In genomic region chr11:61496602-61497400, GRCh38 we compare ENCODE assay signal across 18 cellular contexts. TPM values are rescaled to one million over a fixed set of nuclear protein-coding genes. Genes with fewer than 3 reads are reported as not detected.
DNase-seq lines count a peak whose midpoint lies in the region; ATAC-seq, FAIRE-seq and TF ChIP-seq lines count a peak whose summit lies in the region.
"Had no signal": no experiment of that assay in that cellular context is flagged by ENCODE, and none has a peak within 500 bp of the region (broad histone marks: within the 10 kb centered on the region; RNA-seq: fewer than 3 reads in every experiment).

No MANE protein-coding gene starts in this region.

- no peaks in the 10 kb centered on the region for H3K9me3 ChIP-seq in RWPE2 (ENCODE audit: severe bottlenecking)
- H3K9me3 ChIP-seq in OCI-LY7 (ENCODE audit: low read length), result no peaks in the 10 kb centered on the region
- H3K9me3 ChIP-seq: HAP-1, MG63 had no signal

- FAIRE-seq in GM12892 (lab: Jason Lieb, UNC), result peak; percentile 70

- H3K27ac ChIP-seq in RWPE2 (ENCODE audit: poor library complexity, severe bottlenecking), result no peak overlapping the region
- H3K27ac ChIP-seq in caudate nucleus (ENCODE audit: low read depth, low read length), result peak overlapping the region; percentile 78
- peak overlapping the region; percentile 8 for H3K27ac ChIP-seq in temporal lobe (ENCODE audit: low read depth, low read length)
- H3K27ac ChIP-seq in OCI-LY7 (ENCODE audit: low read depth, low read length, poor library complexity, severe bottlenecking), result no peak overlapping the region
- H3K27ac ChIP-seq: GM23248 had no signal

- H3K36me3 ChIP-seq in RWPE2 (ENCODE audit: low read depth) (no peaks in the 10 kb centered on the region), OCI-LY7 (ENCODE audit: insufficient read depth, low read length) (no peaks in the 10 kb centered on the region)
- H3K36me3 ChIP-seq: HAP-1, MG63 had no signal

- no peaks in the 10 kb centered on the region for H3K79me2 ChIP-seq in OCI-LY7 (ENCODE audit: insufficient read depth, low read depth, low read length)

- H3K4me1 ChIP-seq in RWPE2 (ENCODE audit: insufficient read depth, poor library complexity, severe bottlenecking) (no peaks in the 10 kb centered on the region), OCI-LY7 (ENCODE audit: insufficient read depth, low read length, poor library complexity, severe bottlenecking) (no peaks in the 10 kb centered on the region)

- H3K9me2 ChIP-seq in OCI-LY7 (ENCODE audit: insufficient read depth, low read length), result no peaks in the 10 kb centered on the region

- BruUV-seq in OCI-LY7 (replicated peaks; lab: Mats Ljungman, UMichigan), result no TSS peak

- no peaks in the 10 kb centered on the region for H4K20me1 ChIP-seq in OCI-LY7 (ENCODE audit: insufficient read depth, low read length)

- no peak overlapping the region for H3K4me3 ChIP-seq in RWPE2 (ENCODE audit: severe bottlenecking)
- no peak overlapping the region for H3K4me3 ChIP-seq in OCI-LY7 (ENCODE audit: low read depth, low read length, poor library complexity, severe bottlenecking)
- H3K4me3 ChIP-seq: GM23248, HAP-1, MG63 had no signal

- CTCF ChIA-PET in OCI-LY7 (lab: Charles Lee; ENCODE audit: unreplicated experiment), result no interaction called here

- no peak for ATAC-seq in RWPE2 (ENCODE audit: low read depth)
- ATAC-seq: Panc1 had no signal

- H2AFZ ChIP-seq in OCI-LY7 (ENCODE audit: low read length), result no peak overlapping the region
- H2AFZ ChIP-seq: GM23248 had no signal

- H3K27me3 ChIP-seq in RWPE2 (ENCODE audit: insufficient read depth, poor library complexity, severe bottlenecking), result no peaks in the 10 kb centered on the region
- H3K27me3 ChIP-seq: MG63 had no signal

- no peak overlapping the region for H3K4me2 ChIP-seq in OCI-LY7 (ENCODE audit: low read length)

- POLR2A ChIA-PET in OCI-LY7 (lab: Charles Lee), result no interaction called here

- TF ChIP-seq POLR2A in GM12892 (IDR thresholded peaks at IDR 0.05; ENCODE audit: low read depth, low read length), result no peak

- DNase-seq in GM12892 (ENCODE audit: insufficient read length) (no peak), RWPE2 (ENCODE audit: low spot score) (peak; percentile 47), caudate nucleus (lab: John Stamatoyannopoulos, UW) (no peak), NCI-H2029 treated with DMSO at 0.1 percent for 48 hours (lab: John Stamatoyannopoulos, UW) (no peak), HUDEP-2 (lab: John Stamatoyannopoulos, UW; ENCODE audit: unreplicated experiment in 76 of 76) (no peak), OCI-LY7 (ENCODE audit: low spot score) (no peak)
- DNase-seq: CD4-positive, CD25-positive, alpha-beta regulatory T cell; DMS79; GM23248; Kasumi-1; MG63; NCI-H2107; NK-92 treated with Interleukin-12 subunit alpha and Interleukin-12 subunit beta, amount 100 ng/mL, for 24 hours had no signal

- intact Hi-C loops in OCI-LY7 (cut with micrococcal nuclease; ENCODE audit: unreplicated experiment), result no loop called here

- TF ChIP-seq CTCF in RWPE2 (IDR thresholded peaks at IDR 0.05; ENCODE audit: poor library complexity, severe bottlenecking) (no peak), OCI-LY7 (conservative IDR thresholded peaks at IDR 0.05; ENCODE audit: low read length) (no peak)

RNA-seq across cellular contexts. Expression of gene LRRC10B, which starts 11.7 kb away (rescaled TPM):
- not detected for polyA plus RNA-seq in GM12892 (2012; ENCODE audit: missing spikeins)
- total RNA-seq in temporal lobe (2.5 TPM), OCI-LY7 (2022) (not detected in 2 replicates)
- total RNA-seq in OCI-LY7 (2014; rRNA removed; shearing (Covaris generic)), result not detected in 2 replicates
- total RNA-seq: CD4-positive, CD25-positive, alpha-beta regulatory T cell; HT1080; SK-MEL-5 had no signal
- polyA plus RNA-seq: CD4-positive, CD25-positive, alpha-beta regulatory T cell; GM23248 had no signal

Comparison
In these comparisons a context has a peak if more than half of its experiments do, and no peak if none do; other contexts are left out.
1. H3K27ac ChIP-seq: peak in caudate nucleus (single experiment) and temporal lobe (single experiment); none in RWPE2 (single experiment) and OCI-LY7 (single experiment).